ENCODE assay signal across 23 cellular contexts in the genomic region with DNA sequence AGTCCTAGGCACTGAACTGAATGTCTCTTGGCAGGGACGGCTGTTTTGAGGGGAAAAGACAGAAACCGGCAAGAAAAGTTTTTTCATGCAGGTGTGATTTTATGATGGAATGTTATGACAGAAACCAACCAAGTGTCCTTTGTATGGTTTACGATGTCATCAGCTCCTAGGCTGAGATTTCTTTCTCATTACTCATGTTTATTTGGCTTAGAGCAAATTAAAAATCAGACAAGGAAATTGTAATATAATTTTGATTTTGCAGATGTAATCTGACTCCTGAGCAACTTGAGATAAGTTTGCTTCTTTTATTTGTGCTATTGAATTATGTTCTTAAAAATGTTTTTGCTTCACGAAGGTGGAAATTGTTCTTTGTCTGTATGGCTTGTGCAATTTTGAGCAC. TPM values are rescaled to one million over a fixed set of nuclear protein-coding genes. Genes with fewer than 3 reads are reported as not detected.
DNase-seq lines count a peak whose midpoint lies in the region; ATAC-seq and TF ChIP-seq lines count a peak whose summit lies in the region.
"Had no signal": no experiment of that assay in that cellular context is flagged by ENCODE, and none has a peak within 500 bp of the region (broad histone marks: within the 10 kb centered on the region; RNA-seq: fewer than 3 reads in every experiment).

No MANE protein-coding gene starts in this region.

- H3K27ac ChIP-seq in GM23338 (ENCODE audit: low read depth) (no peak overlapping the region), PC-3 (ENCODE audit: low read length) (no peak overlapping the region), neural progenitor cell (no peak overlapping the region)
- H3K27ac ChIP-seq: A549 had no signal

- H3K36me3 Mint-ChIP-seq in GM23338 (ENCODE audit: low read depth) (no peaks in the 10 kb centered on the region), neural progenitor cell (no peaks in the 10 kb centered on the region)
- H3K36me3 Mint-ChIP-seq: CD4-positive, alpha-beta memory T cell had no signal

- no peak overlapping the region for H3K4me2 ChIP-seq in GM23338
- H3K4me2 ChIP-seq in PC-3 (ENCODE audit: low read length) = peak overlapping the region; percentile 67
- no peak overlapping the region for H3K4me2 ChIP-seq in neural progenitor cell
- H3K4me2 ChIP-seq: A549 had no signal

- H3K27me3 ChIP-seq in GM23338 (ENCODE audit: insufficient read depth) (no peaks in the 10 kb centered on the region), PC-3 (ENCODE audit: low read length) (no peaks in the 10 kb centered on the region), neural progenitor cell (no peaks in the 10 kb centered on the region)

- no TSS peak for BruUV-seq in PC-3 (replicated peaks; lab: Mats Ljungman, UMichigan)

- H2AFZ ChIP-seq in GM23338 (peak overlapping the region; percentile 30), PC-3 (ENCODE audit: low read length) (no peak overlapping the region), neural progenitor cell (replicated peaks) (peak overlapping the region; percentile 53)

- H3K9me2 ChIP-seq in GM23338 (ENCODE audit: insufficient read depth) (0 out of 2 replicates have a peak, but pooled peaks cover 4% of the 10 kb centered on the region), PC-3 (replicated peaks; ENCODE audit: low read length) (no peaks in the 10 kb centered on the region)

- H3K9me3 Mint-ChIP-seq in GM23338 (no peaks in the 10 kb centered on the region), neural progenitor cell (peaks cover 2% of the 10 kb centered on the region)
- H3K9me3 Mint-ChIP-seq: CD4-positive, alpha-beta memory T cell had no signal

- ATAC-seq in GM23338 = no peak
- ATAC-seq in PC-3 = peak; percentile 72
- no peak for ATAC-seq in HG02642 (IDR thresholded peaks at IDR 0.05; ENCODE audit: poor library complexity, unreplicated experiment)
- no peak for ATAC-seq in HG02759 (IDR thresholded peaks at IDR 0.05; ENCODE audit: unreplicated experiment)
- ATAC-seq: A549 had no signal

- H3K27me3 Mint-ChIP-seq in GM23338 (ENCODE audit: insufficient read depth, low read depth, poor library complexity) = peaks cover 3% of the 10 kb centered on the region
- no peaks in the 10 kb centered on the region for H3K27me3 Mint-ChIP-seq in neural progenitor cell (ENCODE audit: insufficient read depth, low read depth)

- CTCF ChIA-PET in PC-3 (lab: Charles Lee) = no interaction called here

- no peak overlapping the region for H3K9ac ChIP-seq in PC-3 (ENCODE audit: low read length)
- H3K9ac ChIP-seq in neural progenitor cell = no peak overlapping the region

- DNase-seq in GM23338 (ENCODE audit: low spot score) (no peak), PC-3 (peak; percentile 55), epithelial cell of esophagus (ENCODE audit: low read depth) (peak; percentile 33), neural progenitor cell (ENCODE audit: low spot score) (no peak), SW 1271 (lab: John Stamatoyannopoulos, UW) (no peak), NCI-H748 treated with DMSO at 0.1 percent for 48 hours (lab: John Stamatoyannopoulos, UW) (no peak)
- DNase-seq: C1 segment of cervical spinal cord; Caco-2; CD4-positive, alpha-beta memory T cell; DND-41; H7; KBM-7; MM.1S; NCI-H2081 treated with DMSO at 0.1 percent for 48 hours; NCI-H2171; NCI-H226; NCI-H510A treated with DMSO at 0.1 percent for 48 hours; NCI-H774; RPMI8226; SHP77 had no signal

- H3K9me3 ChIP-seq in PC-3 (ENCODE audit: low read length) (no peaks in the 10 kb centered on the region), neural progenitor cell (ENCODE audit: low read depth) (no peaks in the 10 kb centered on the region)
- H3K9me3 ChIP-seq: A549, Caco-2 had no signal

- H3K4me1 Mint-ChIP-seq in GM23338 (peaks cover 5% of the 10 kb centered on the region; the same call in 2 of the 3 replicates), neural progenitor cell (no peaks in the 10 kb centered on the region)
- H3K4me1 Mint-ChIP-seq: CD4-positive, alpha-beta memory T cell had no signal

- H3K4me1 ChIP-seq in GM23338 (ENCODE audit: insufficient read depth) (no peaks in the 10 kb centered on the region), PC-3 (ENCODE audit: insufficient read depth, low read length) (peaks cover 24% of the 10 kb centered on the region), neural progenitor cell (no peaks in the 10 kb centered on the region)
- H3K4me1 ChIP-seq: A549, Caco-2 had no signal

- POLR2A ChIA-PET in PC-3 (lab: Charles Lee; ENCODE audit: unreplicated experiment) = no interaction called here

- H3K36me3 ChIP-seq in GM23338 (ENCODE audit: insufficient read depth) (no peaks in the 10 kb centered on the region), PC-3 (ENCODE audit: low read depth, low read length) (no peaks in the 10 kb centered on the region), neural progenitor cell (no peaks in the 10 kb centered on the region)

- H3F3A ChIP-seq in GM23338 (replicated peaks; ENCODE audit: low read depth) (no peaks in the 10 kb centered on the region), PC-3 (ENCODE audit: low read length, unreplicated experiment) (no peaks in the 10 kb centered on the region), neural progenitor cell (ENCODE audit: low read depth) (no peaks in the 10 kb centered on the region)

- H3K79me2 ChIP-seq in GM23338 (replicated peaks; ENCODE audit: insufficient read depth) (no peaks in the 10 kb centered on the region), PC-3 (ENCODE audit: low read length) (no peaks in the 10 kb centered on the region), neural progenitor cell (ENCODE audit: low read depth) (no peaks in the 10 kb centered on the region)

- H4K20me1 ChIP-seq in GM23338 (replicated peaks; ENCODE audit: insufficient read depth) (no peaks in the 10 kb centered on the region), PC-3 (ENCODE audit: low read length) (no peaks in the 10 kb centered on the region), neural progenitor cell (ENCODE audit: low read depth) (no peaks in the 10 kb centered on the region)

- H3K4me3 Mint-ChIP-seq in GM23338 (no peak overlapping the region), neural progenitor cell (no peak overlapping the region)
- H3K4me3 Mint-ChIP-seq: CD4-positive, alpha-beta memory T cell had no signal

- H3K27ac Mint-ChIP-seq in GM23338 (no peak overlapping the region), neural progenitor cell (no peak overlapping the region)
- H3K27ac Mint-ChIP-seq: CD4-positive, alpha-beta memory T cell had no signal

- TF ChIP-seq CTCF in GM23338 (conservative IDR thresholded peaks at IDR 0.05; ENCODE audit: low read depth in 2 of 2) (no peak), PC-3 (conservative IDR thresholded peaks at IDR 0.05; ENCODE audit: low read depth, low read length) (no peak), epithelial cell of esophagus (IDR thresholded peaks at IDR 0.05; ENCODE audit: insufficient read depth, low read depth, low read length, missing control alignments) (no peak), neural progenitor cell (IDR thresholded peaks at IDR 0.05) (no peak)

- intact Hi-C loops in PC-3 (cut with micrococcal nuclease) = no loop called here

- H3K4me3 ChIP-seq in GM23338 (no peak overlapping the region), PC-3 (ENCODE audit: low read length) (no peak overlapping the region), epithelial cell of esophagus (ENCODE audit: low read length) (no peak overlapping the region), neural progenitor cell (no peak overlapping the region)
- H3K4me3 ChIP-seq: A549 had no signal

TF ChIP-seq in GM23338, 12 proteins besides CTCF, POLR2A, EP300 and RAD21:
- TF ChIP-seq ZNF114 (CRISPR knock-in tag; IDR thresholded peaks at IDR 0.05) = no peak
- no peak for TF ChIP-seq ZNF331 (CRISPR knock-in tag; IDR thresholded peaks at IDR 0.05; ENCODE audit: low read depth)
- TF ChIP-seq POLR2AphosphoS5 (IDR thresholded peaks at IDR 0.05; ENCODE audit: low read depth) = no peak
- no peak for TF ChIP-seq EZH2phosphoT487 (IDR thresholded peaks at IDR 0.05; ENCODE audit: unreplicated experiment)
TF ChIP-seq in GM23338: peak in this region for 0.

RNA-seq across cellular contexts. Expression of gene MAP3K7, which starts 58.8 kb away (rescaled TPM):
- total RNA-seq in GM23338 (2014; rRNA removed; shearing (Covaris generic)) = 40.9 and 47.1 TPM in 2 replicates
- polyA plus RNA-seq in GM23338 (2016; fragmentation: Nextera tagmentation; extraction: Ambion mirVana) = 29.6 and 33.2 TPM in 2 replicates
- 14.0 and 17.1 TPM in 2 replicates for total RNA-seq in PC-3 (2014; rRNA removed)
- total RNA-seq in neural progenitor cell (ENCODE audit: low replicate concordance) = 56.2 and 91.9 TPM in 2 replicates

Comparison
In these comparisons a context has a peak if more than half of its experiments do, and no peak if none do; other contexts are left out.
1. DNase-seq: peak in PC-3 (single experiment) and epithelial cell of esophagus (single experiment); none in GM23338 (single experiment), neural progenitor cell (single experiment), SW 1271 (0 of 2) and NCI-H748 treated with DMSO at 0.1 percent for 48 hours (single experiment).